17 cellular contexts compared by ENCODE assay signal in the genomic region with DNA sequence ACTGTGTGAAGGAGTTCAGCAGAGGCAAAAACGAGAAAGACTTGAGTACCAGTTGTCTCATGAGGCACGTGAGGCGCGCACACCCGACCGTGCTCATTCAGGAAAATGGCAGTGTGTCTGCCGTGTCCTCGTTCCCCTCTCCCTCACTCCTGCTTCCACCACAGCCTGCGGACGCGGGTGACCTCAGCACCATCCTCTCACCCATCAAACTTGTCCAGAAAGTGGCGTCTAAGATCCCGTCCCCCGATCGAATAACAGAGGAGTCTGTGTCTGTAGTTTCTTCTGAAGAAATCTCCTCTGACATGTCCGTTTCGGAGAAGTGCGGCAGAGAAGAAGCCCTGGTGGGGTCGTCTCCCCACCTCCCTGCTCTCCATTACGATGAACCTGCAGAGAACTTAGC. TPM values are rescaled to one million over a fixed set of nuclear protein-coding genes. Genes with fewer than 3 reads are reported as not detected.
DNase-seq lines count a peak whose midpoint lies in the region; ATAC-seq and TF ChIP-seq lines count a peak whose summit lies in the region.
"Had no signal": no experiment of that assay in that cellular context is flagged by ENCODE, and none has a peak within 500 bp of the region (broad histone marks: within the 10 kb centered on the region; RNA-seq: fewer than 3 reads in every experiment).

No MANE protein-coding gene starts in this region.

- H3K4me3 Mint-ChIP-seq in chondrocyte (ENCODE audit: unreplicated experiment), result no peak overlapping the region
- H3K4me3 Mint-ChIP-seq: CD14-positive monocyte; CD4-positive, alpha-beta memory T cell had no signal

- intact Hi-C loops in cardiac septum (cut with DNase I) (no loop called here), left ventricle myocardium superior (cut with micrococcal nuclease) (no loop called here), uterus (cut with DNase I; ENCODE audit: low total_unique reads) (no loop called here)

- H3K4me1 Mint-ChIP-seq in chondrocyte (ENCODE audit: low read depth), result peaks cover 28% of the 10 kb centered on the region

- H3K9me3 ChIP-seq in trophoblast cell (ENCODE audit: insufficient read depth, low read depth, low read length), result peaks cover 12% of the 10 kb centered on the region
- H3K9me3 ChIP-seq in uterus, result peaks cover 0 to 7% of the 10 kb centered on the region in 2 donors
- H3K9me3 ChIP-seq: HAP-1 had no signal

- peaks cover 43 to 51% of the 10 kb centered on the region in 2 experiments for H3K36me3 ChIP-seq in trophoblast cell (ENCODE audit: control insufficient read depth in 1 of 2, insufficient read depth in 2 of 2, low read length in 2 of 2)
- no peaks in the 10 kb centered on the region for H3K36me3 ChIP-seq in uterus

- no peaks in the 10 kb centered on the region for H3K27me3 Mint-ChIP-seq in chondrocyte (ENCODE audit: low read depth)
- H3K27me3 Mint-ChIP-seq: CD4-positive, alpha-beta memory T cell had no signal

- H2AK5ac ChIP-seq in trophoblast cell (ENCODE audit: low read length), result no peak overlapping the region

- no peak overlapping the region for H2AFZ ChIP-seq in trophoblast cell (ENCODE audit: insufficient read depth, low read length, poor library complexity)
- H2AFZ ChIP-seq: GM23248 had no signal

- H4K91ac ChIP-seq in trophoblast cell (ENCODE audit: low read depth, low read length), result no peak overlapping the region

- H4K8ac ChIP-seq in trophoblast cell (ENCODE audit: low read depth, low read length), result no peak overlapping the region

- no peak overlapping the region for H2BK120ac ChIP-seq in trophoblast cell (ENCODE audit: insufficient read depth, low read length, poor library complexity)

- no peak overlapping the region for H2BK12ac ChIP-seq in trophoblast cell (ENCODE audit: low read length)

- H3K27me3 ChIP-seq in trophoblast cell (ENCODE audit: insufficient read depth, low read length) (no peaks in the 10 kb centered on the region), uterus (no peaks in the 10 kb centered on the region)
- H3K27me3 ChIP-seq: BLaER1 had no signal

- no CpG with 5 or more reads among the region's 20 CpGs for WGBS in trophoblast cell (ENCODE audit: extremely low coverage, insufficient coverage, insufficient read length)

- H3K27ac ChIP-seq in trophoblast cell (ENCODE audit: low read depth, low read length) (no peak overlapping the region), uterus (no peak overlapping the region)
- H3K27ac ChIP-seq: BLaER1, GM23248 had no signal

- H3K36me3 Mint-ChIP-seq in chondrocyte (ENCODE audit: low read depth), result peaks cover 28% of the 10 kb centered on the region

- no peak overlapping the region for H3K9ac ChIP-seq in trophoblast cell (ENCODE audit: low read length)
- H3K9ac ChIP-seq: BLaER1, GM23248 had no signal

- TF ChIP-seq POLR2A in uterus (IDR thresholded peaks at IDR 0.05), result no peak

- DNase-seq in cardiac septum (ENCODE audit: low spot score) (peak; percentile 54), left ventricle myocardium superior (no peak), chondrocyte (ENCODE audit: low spot score) (peak; percentile 63), trophoblast cell (no peak), SIG-M5 (lab: John Stamatoyannopoulos, UW) (no peak), uterus (no peak)
- DNase-seq: 8988T; CD4-positive, alpha-beta memory T cell; DMS79 treated with DMSO at 0.1 percent for 48 hours; GF-D8; GM23248 had no signal

- H3K23ac ChIP-seq in trophoblast cell (ENCODE audit: low read length), result no peak overlapping the region

- H3K79me1 ChIP-seq in trophoblast cell (ENCODE audit: low read length), result no peaks in the 10 kb centered on the region

- ATAC-seq in left ventricle myocardium superior, result no peak
- no peak for ATAC-seq in GM19452 (IDR thresholded peaks at IDR 0.05; ENCODE audit: unreplicated experiment)
- ATAC-seq in GM21526 (IDR thresholded peaks at IDR 0.05; ENCODE audit: low FRiP score, unreplicated experiment), result no peak
- ATAC-seq: HepG2 had no signal

- no peak overlapping the region for H3K4ac ChIP-seq in trophoblast cell (ENCODE audit: low read depth, low read length)

- H3K27ac Mint-ChIP-seq in chondrocyte (ENCODE audit: unreplicated experiment), result no peak overlapping the region
- H3K27ac Mint-ChIP-seq: CD14-positive monocyte had no signal

- TF ChIP-seq CTCF in chondrocyte (IDR thresholded peaks at IDR 0.05), result no peak
- no peak for TF ChIP-seq CTCF in uterus (IDR thresholded peaks at IDR 0.05)

- H3K14ac ChIP-seq in trophoblast cell (ENCODE audit: low read length), result no peak overlapping the region

- no peak overlapping the region for H4K12ac ChIP-seq in trophoblast cell (ENCODE audit: low read depth, low read length)

- no peak overlapping the region for H3K4me2 ChIP-seq in trophoblast cell (ENCODE audit: low read length)
- H3K4me2 ChIP-seq: BLaER1 had no signal

- H3K4me3 ChIP-seq in trophoblast cell (ENCODE audit: low read depth, low read length), result no peak overlapping the region
- H3K4me3 ChIP-seq in uterus, result no peak overlapping the region
- H3K4me3 ChIP-seq: BLaER1, GM23248, HAP-1 had no signal

- H2BK5ac ChIP-seq in trophoblast cell (ENCODE audit: low read depth, low read length, poor library complexity), result no peak overlapping the region

- peak overlapping the region; percentile 29 for H3K18ac ChIP-seq in trophoblast cell (ENCODE audit: low read length)

- peaks cover 4% of the 10 kb centered on the region for H3K79me2 ChIP-seq in trophoblast cell (ENCODE audit: control insufficient read depth, insufficient read depth, low read length, poor library complexity)

- no peaks in the 10 kb centered on the region for H3K9me3 Mint-ChIP-seq in chondrocyte (ENCODE audit: low read depth)
- H3K9me3 Mint-ChIP-seq: CD4-positive, alpha-beta memory T cell had no signal

- H3K4me1 ChIP-seq in trophoblast cell (ENCODE audit: control insufficient read depth in 1 of 2, insufficient read depth in 2 of 2, low read length in 2 of 2) (peaks cover 4 to 5% of the 10 kb centered on the region in 2 experiments), uterus (no peaks in the 10 kb centered on the region)
- H3K4me1 ChIP-seq: HAP-1 had no signal

RNA-seq across cellular contexts. Expression of gene ZBED4, which starts 30.4 kb away (rescaled TPM):
- total RNA-seq in cardiac septum (6.2 TPM), left ventricle myocardium superior (4.6 TPM), chondrocyte (15.3 to 17.6 TPM (median 17.6 TPM) in 3 replicates), uterus (10 to 100 TPM in 2 of 4 donors, 1 to 10 TPM in 1, under 1 TPM in 1; 0.59 to 16.4 (median 12.7) TPM)
- 16.0 and 16.8 TPM in 2 replicates for polyA plus RNA-seq in trophoblast cell (2013)

RNA-seq across cellular contexts. Expression of gene ALG12, which starts 34.2 kb away (rescaled TPM):
- total RNA-seq in cardiac septum (14.3 TPM), left ventricle myocardium superior (16.2 TPM), chondrocyte (18.7 to 27.3 TPM (median 20.6 TPM) in 3 replicates), uterus (10 to 100 TPM; 11.8 to 22.5 (median 18.3) TPM)
- 22.3 and 22.8 TPM in 2 replicates for polyA plus RNA-seq in trophoblast cell (2013)

RNA-seq across cellular contexts. Expression of gene CRELD2, which starts 34.4 kb away (rescaled TPM):
- total RNA-seq in cardiac septum (32.9 TPM), left ventricle myocardium superior (27.4 TPM), chondrocyte (44.3 to 117 TPM (median 49.9 TPM) in 3 replicates), uterus (10 to 100 TPM in 2 of 4 donors, 1 to 10 TPM in 2; 3.6 to 37.0 (median 14.6) TPM)
- polyA plus RNA-seq in trophoblast cell (2013), result 42.2 and 46.8 TPM in 2 replicates

RNA-seq across cellular contexts. Expression of gene BRD1, which starts 56.4 kb away (rescaled TPM):
- 18.0 TPM for total RNA-seq in cardiac septum
- 18.7 TPM for total RNA-seq in left ventricle myocardium superior
- total RNA-seq in chondrocyte, result 27.7 to 29.5 TPM (median 29.5 TPM) in 3 replicates
- 18.7 and 19.7 TPM in 2 replicates for polyA plus RNA-seq in trophoblast cell (2013)
- 10 to 100 TPM; 17.9 to 47.4 (median 37.9) TPM for total RNA-seq in uterus

Comparison
In these comparisons a context has a peak if more than half of its experiments do, and no peak if none do; other contexts are left out.
1. DNase-seq: peak in cardiac septum (single experiment) and chondrocyte (single experiment); none in left ventricle myocardium superior (single experiment), trophoblast cell (0 of 2), SIG-M5 (single experiment) and uterus (0 of 2).